23 cellular contexts compared by ENCODE assay signal in the genomic region with DNA sequence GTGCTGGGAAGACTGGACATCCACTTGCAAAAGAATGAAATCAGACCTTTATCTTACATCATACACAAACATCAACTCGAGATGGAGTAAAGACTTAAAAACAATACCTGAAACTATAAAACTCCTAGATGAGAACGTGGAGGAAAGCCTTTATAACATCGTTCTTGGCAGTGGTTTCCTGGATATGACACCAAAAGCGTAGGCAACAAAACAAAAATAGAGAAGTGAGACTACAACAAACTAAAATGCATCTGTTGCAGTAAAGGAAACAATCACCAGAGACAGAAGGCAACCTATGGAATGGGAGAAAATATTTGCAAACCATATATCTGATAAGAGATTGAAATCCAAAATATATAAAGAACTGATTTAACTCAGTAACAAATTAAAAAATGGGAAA. TPM values are rescaled to one million over a fixed set of nuclear protein-coding genes. Genes with fewer than 3 reads are reported as not detected.
"Had no signal": no experiment of that assay in that cellular context is flagged by ENCODE, and none has a peak within 500 bp of the region (broad histone marks: within the 10 kb centered on the region; RNA-seq: fewer than 3 reads in every experiment).

No MANE protein-coding gene starts in this region.

- H3K36me3 ChIP-seq: SJSA1 had no signal

- H3K4me1 ChIP-seq: SJSA1 had no signal

- FAIRE-seq: RCC 7860 had no signal

- H3K27me3 ChIP-seq: SJSA1 had no signal

- H3K27ac ChIP-seq: SJSA1, SK-N-MC had no signal

- DNase-seq: KBM-7, NCI-H1092 treated with DMSO at 0.1 percent for 48 hours, NCI-H1436, NCI-H187, NCI-H2029, NCI-H2081 treated with DMSO at 0.1 percent for 48 hours, NCI-H2171, NCI-H226, NCI-H446, NCI-H510A, NCI-H524 treated with DMSO at 0.1 percent for 48 hours, NCI-H69, NCI-H774, Right ventricle myocardium superior, RPMI8226, SIG-M5, SW 1271, T-cell had no signal

- H3K4me3 ChIP-seq: SJSA1, SK-N-MC had no signal

- ATAC-seq: T-cell had no signal

- H3K9me3 ChIP-seq: SJSA1 had no signal

RNA-seq across cellular contexts. Expression of gene CC2D2B, which starts 33.3 kb away (rescaled TPM):
- total RNA-seq: HT-29, MCF 10A had no signal
